In genomic region chr2:97662895-97663625, GRCh38 we compare ENCODE assay signal across 8 cellular contexts. TPM values are rescaled to one million over a fixed set of nuclear protein-coding genes. Genes with fewer than 3 reads are reported as not detected.
A peak's percentile ranks its signal among the peaks of the same experiment; 100 is the strongest.
DNase-seq lines count a peak whose midpoint lies in the region; ATAC-seq and FAIRE-seq lines count a peak whose summit lies in the region.

No MANE protein-coding gene starts in this region.

- DNase-seq in DMS 273 (lab: John Stamatoyannopoulos, UW; ENCODE audit: unreplicated experiment) (peak; percentile 87), HPDE6-E6E7 (ENCODE audit: extremely low spot score) (peak; percentile 68), SIG-M5 treated with dmso at 0.1 percent for 504 hours (lab: John Stamatoyannopoulos, UW; ENCODE audit: unreplicated experiment) (peak; percentile 87), frontal cortex (ENCODE audit: low spot score in 2 of 2) (peak; percentile 67 to 68), non-pigmented ciliary epithelial cell (ENCODE audit: low read depth) (peak; percentile 78), superior temporal gyrus (ENCODE audit: extremely low spot score) (peak; percentile 58)
- peak; percentile 87 for DNase-seq in activated naive CD4-positive, alpha-beta T cell treated with Interleukin-2 at 50 U/mL for 16 hours

- no peak for FAIRE-seq in frontal cortex (lab: Jason Lieb, UNC)

- ATAC-seq in GM19468 (IDR thresholded peaks at IDR 0.05; ENCODE audit: extremely low read depth, unreplicated experiment): peak; percentile 34

RNA-seq across cellular contexts. Expression of gene ACTR1B, which starts 0.8 kb away (rescaled TPM):
- total RNA-seq in frontal cortex: 28.9 TPM

RNA-seq across cellular contexts. Expression of gene C2orf92, which starts 6.5 kb away (rescaled TPM):
- total RNA-seq in frontal cortex: 3.3 TPM

RNA-seq across cellular contexts. Expression of gene COX5B, which starts 17.2 kb away (rescaled TPM):
- 351 TPM for total RNA-seq in frontal cortex

RNA-seq across cellular contexts. Expression of gene ZAP70, which starts 50.3 kb away (rescaled TPM):
- total RNA-seq in frontal cortex: 0.82 TPM

Comparison
In these comparisons a context has a peak if more than half of its experiments do, and no peak if none do; other contexts are left out.
1. Peak in every context shown above with its lines: DNase-seq and ATAC-seq.